ENCODE assay signal across 9 cellular contexts in the genomic region with DNA sequence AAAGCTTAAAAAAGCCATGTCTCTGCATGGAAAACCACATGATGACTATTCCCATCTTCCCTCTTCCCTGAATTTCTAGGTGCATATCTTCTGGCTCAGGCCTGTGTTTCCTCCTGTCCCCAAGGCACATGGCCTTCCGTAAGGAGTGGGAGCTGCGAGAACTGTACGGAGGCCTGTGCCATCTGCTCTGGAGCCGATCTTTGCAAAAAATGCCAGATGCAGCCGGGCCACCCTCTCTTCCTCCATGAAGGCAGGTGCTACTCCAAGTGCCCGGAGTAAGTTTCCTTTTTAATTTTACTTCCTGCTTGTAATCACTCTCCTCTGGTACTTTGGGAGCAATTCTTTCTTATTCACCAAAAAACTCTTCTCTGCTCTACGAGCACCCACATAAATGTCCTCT.
"Had no signal": no experiment of that assay in that cellular context is flagged by ENCODE, and none has a peak within 500 bp of the region (broad histone marks: within the 10 kb centered on the region; RNA-seq: fewer than 3 reads in every experiment).

No MANE protein-coding gene starts in this region.

- DNase-seq: H9, HCEC 1CT, KG1 had no signal

- H3K4me2 ChIP-seq: GM23338 had no signal

- ATAC-seq: GM23338, HepG2 had no signal

- H2AFZ ChIP-seq: GM23338 had no signal

- H3K27ac Mint-ChIP-seq: GM23338, IgD-negative memory B cell had no signal

- H3K4me1 Mint-ChIP-seq: H9, IgD-negative memory B cell had no signal

- H3K27ac ChIP-seq: HL-60 had no signal

- H3K4me3 Mint-ChIP-seq: GM23338, H9, IgD-negative memory B cell had no signal

- FAIRE-seq: H1, H54, HepG2 had no signal

- H3K4me3 ChIP-seq: GM23338 had no signal

- H3K9me3 Mint-ChIP-seq: GM23338, H9, IgD-negative memory B cell had no signal

- H3K36me3 Mint-ChIP-seq: IgD-negative memory B cell had no signal
